In the genomic region with DNA sequence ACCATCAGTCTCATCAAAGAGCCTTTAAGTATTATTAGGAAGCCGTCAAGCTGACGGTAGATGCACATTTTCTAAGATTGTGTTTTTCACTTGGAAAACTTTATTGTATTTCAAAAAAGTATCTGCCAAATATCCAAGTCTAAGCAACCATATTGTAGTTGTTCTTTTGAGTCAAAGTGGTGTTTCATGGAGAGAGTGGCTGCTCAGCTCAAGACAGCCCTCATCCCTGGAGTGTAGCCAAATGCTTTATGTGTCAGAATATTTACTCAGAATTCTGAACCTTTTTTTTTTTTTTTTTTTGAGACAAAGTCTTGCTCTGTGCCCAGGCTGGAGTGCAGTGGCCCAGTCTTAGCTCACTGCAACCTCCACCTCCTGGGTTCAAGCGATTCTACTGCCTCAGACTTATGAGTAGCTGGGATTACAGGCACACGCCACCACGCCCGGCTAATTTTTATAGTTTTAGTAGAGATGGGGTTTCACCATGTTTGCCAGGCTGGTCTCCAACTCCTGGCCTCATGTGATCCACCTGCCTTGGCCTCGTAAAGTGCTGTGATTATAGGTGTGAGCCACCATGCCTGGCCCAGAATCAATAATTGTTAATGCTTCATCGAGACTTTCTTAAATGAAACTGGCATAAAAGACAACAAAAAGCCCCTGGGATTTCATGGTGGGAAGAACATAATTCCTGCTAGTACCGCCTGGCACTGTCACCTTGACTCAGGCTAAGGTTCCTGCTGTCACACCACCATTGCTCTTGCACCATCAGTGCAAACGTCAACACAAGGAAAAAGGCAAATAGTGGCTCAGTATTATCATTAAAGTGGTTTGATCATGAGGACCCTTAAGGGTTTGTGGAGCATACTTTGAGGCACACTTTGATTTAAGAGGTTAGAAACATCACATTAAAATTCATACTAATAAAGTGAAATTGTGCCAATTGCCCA, we compare ENCODE assay signal across 11 cellular contexts. TPM values are rescaled to one million over a fixed set of nuclear protein-coding genes. Genes with fewer than 3 reads are reported as not detected.
DNase-seq lines count a peak whose midpoint lies in the region; TF ChIP-seq lines count a peak whose summit lies in the region.
"Had no signal": no experiment of that assay in that cellular context is flagged by ENCODE, and none has a peak within 500 bp of the region (broad histone marks: within the 10 kb centered on the region; RNA-seq: fewer than 3 reads in every experiment).

No MANE protein-coding gene starts in this region.

- peaks cover 35% of the 10 kb centered on the region for H3K36me3 Mint-ChIP-seq in activated T-cell treated with anti-CD3 and anti-CD28 coated beads, Interleukin-2, amount 50 U/mL, for 24 hours (ENCODE audit: low read depth)
- H3K36me3 Mint-ChIP-seq in brain: peaks cover 3% of the 10 kb centered on the region

- DNase-seq in activated T-cell treated with anti-CD3 and anti-CD28 coated beads, Interleukin-2, amount 50 U/mL, for 24 hours: no peak
- DNase-seq in activated T-cell treated with anti-CD3 and anti-CD28 coated beads, Interleukin-2, amount 50 U/mL, for 48 hours: no peak
- peak; percentile 69 to 87 for DNase-seq in NCI-H2081 (lab: John Stamatoyannopoulos, UW)
- peak; percentile 27 for DNase-seq in renal cortical epithelial cell (ENCODE audit: low read depth)
- no peak for DNase-seq in BE2C
- DNase-seq in iPS-NIHi7 (ENCODE audit: extremely low spot score): no peak
- no peak for DNase-seq in G401 (ENCODE audit: low spot score)
- DNase-seq: KG1 had no signal

- H3K4me1 ChIP-seq in BE2C: peaks cover 49% of the 10 kb centered on the region

- no peaks in the 10 kb centered on the region for H3K9me3 Mint-ChIP-seq in activated T-cell treated with anti-CD3 and anti-CD28 coated beads, Interleukin-2, amount 50 U/mL, for 24 hours
- H3K9me3 Mint-ChIP-seq in brain: peaks cover 0 to 3% (median 0%) of the 10 kb centered on the region in 5 experiments

- TF ChIP-seq CTCF in brain (conservative IDR thresholded peaks at IDR 0.05) (no peak), BE2C (IDR thresholded peaks at IDR 0.05; ENCODE audit: low read depth, low read length) (no peak)

- peak overlapping the region; percentile 20 for H3K4me3 Mint-ChIP-seq in activated T-cell treated with anti-CD3 and anti-CD28 coated beads, Interleukin-2, amount 50 U/mL, for 24 hours
- no peak overlapping the region for H3K4me3 Mint-ChIP-seq in brain

- no peak overlapping the region for H3K4me3 ChIP-seq in BE2C (ENCODE audit: low read depth, low read length)
- H3K4me3 ChIP-seq: SK-N-MC had no signal

- peak overlapping the region; percentile 80 for H3K27ac Mint-ChIP-seq in activated T-cell treated with anti-CD3 and anti-CD28 coated beads, Interleukin-2, amount 50 U/mL, for 24 hours
- H3K27ac Mint-ChIP-seq in brain: peak overlapping the region in 3 of 5 experiments; percentile 54 to 81 (median 74)

- peaks cover 76% of the 10 kb centered on the region for H3K4me1 Mint-ChIP-seq in activated T-cell treated with anti-CD3 and anti-CD28 coated beads, Interleukin-2, amount 50 U/mL, for 24 hours (ENCODE audit: low read depth)
- H3K4me1 Mint-ChIP-seq in brain: peaks cover 45% of the 10 kb centered on the region

- in situ Hi-C loops in G401 (cut with HindIII; ENCODE audit: low sequenced_read_pairs): no loop called here

- H3K27me3 Mint-ChIP-seq in activated T-cell treated with anti-CD3 and anti-CD28 coated beads, Interleukin-2, amount 50 U/mL, for 24 hours: no peaks in the 10 kb centered on the region
- H3K27me3 Mint-ChIP-seq in brain: no peaks in the 10 kb centered on the region

- H3K9me3 ChIP-seq in BE2C: no peaks in the 10 kb centered on the region
- H3K9me3 ChIP-seq: neutrophil had no signal

- no peaks in the 10 kb centered on the region for H3K36me3 ChIP-seq in BE2C
- H3K36me3 ChIP-seq: neutrophil had no signal

- H3K27me3 ChIP-seq in BE2C: no peaks in the 10 kb centered on the region
- H3K27me3 ChIP-seq: neutrophil had no signal

RNA-seq across cellular contexts. Expression of a gene that starts 45.5 kb away (rescaled TPM):
- polyA plus RNA-seq in brain (ENCODE audit: insufficient read depth, low read depth, low replicate concordance): 20.7 TPM
- total RNA-seq in renal cortical epithelial cell: 7.3 and 31.9 TPM in 2 replicates
- 38.2 TPM for polyA plus RNA-seq in BE2C (2012; ENCODE audit: insufficient read depth, insufficient read length, low read depth)
- total RNA-seq in G401 (2014; rRNA removed; shearing (Covaris generic)): 21.7 and 44.7 TPM in 2 replicates

Comparison
In these comparisons a context has a peak if more than half of its experiments do, and no peak if none do; other contexts are left out.
1. DNase-seq: peak in NCI-H2081 (2 of 2) and renal cortical epithelial cell (single experiment); none in activated T-cell treated with anti-CD3 and anti-CD28 coated beads, Interleukin-2, amount 50 U/mL, for 24 hours (single experiment), activated T-cell treated with anti-CD3 and anti-CD28 coated beads, Interleukin-2, amount 50 U/mL, for 48 hours (0 of 2), BE2C (single experiment), iPS-NIHi7 (single experiment) and G401 (single experiment).